Comparison of ENCODE assay signal across 25 cellular contexts in genomic region chr5:180783340-180784052, GRCh38. TPM values are rescaled to one million over a fixed set of nuclear protein-coding genes. Genes with fewer than 3 reads are reported as not detected.
"Had no signal": no experiment of that assay in that cellular context is flagged by ENCODE, and none has a peak within 500 bp of the region (broad histone marks: within the 10 kb centered on the region; RNA-seq: fewer than 3 reads in every experiment).

No MANE protein-coding gene starts in this region.

- ATAC-seq: right cardiac atrium had no signal

- H3K27me3 Mint-ChIP-seq: activated naive CD8-positive, alpha-beta T cell treated with anti-CD3 and anti-CD28 coated beads for 36 hours had no signal

- DNase-seq: activated gamma-delta T cell treated with Interleukin-2 at 50 U/mL for 16 hours; activated naive CD8-positive, alpha-beta T cell treated with anti-CD3 and anti-CD28 coated beads for 36 hours; activated T-cell treated with anti-CD3 and anti-CD28 coated beads, Interleukin-2, amount 50 U/mL, for 1 hour; amniotic stem cell; effector CD4-positive, alpha-beta T cell; foreskin melanocyte; left lung; stimulated activated CD4-positive, alpha-beta T cell treated with anti-CD3 and anti-CD28 coated beads, Interleukin-12 subunit alpha, Interleukin-12 subunit beta, amount 100 ng/mL, for 4 hours; stomach; T-helper 1 cell; T-helper 9 cell had no signal

- FAIRE-seq: bronchial epithelial cell, endometrium, urothelium cell line had no signal

- H3K27ac Mint-ChIP-seq: activated naive CD8-positive, alpha-beta T cell treated with anti-CD3 and anti-CD28 coated beads for 36 hours had no signal

- H3K79me2 ChIP-seq: parathyroid adenoma had no signal

- H3K4me1 ChIP-seq: parathyroid adenoma had no signal

- H3K4me3 Mint-ChIP-seq: activated naive CD8-positive, alpha-beta T cell treated with anti-CD3 and anti-CD28 coated beads for 36 hours; mesothelial cell of epicardium; nephron had no signal

- H3K27me3 ChIP-seq: left lung, stomach, suprapubic skin, tibial nerve had no signal

- H3K9me3 ChIP-seq: left lung, stomach, suprapubic skin, tibial nerve had no signal

- H3K36me3 Mint-ChIP-seq: activated naive CD8-positive, alpha-beta T cell treated with anti-CD3 and anti-CD28 coated beads for 36 hours; mesothelial cell of epicardium had no signal

- H3K9me3 Mint-ChIP-seq: activated naive CD8-positive, alpha-beta T cell treated with anti-CD3 and anti-CD28 coated beads for 36 hours; nephron had no signal

- H3K27ac ChIP-seq: left lung, parathyroid adenoma, suprapubic skin had no signal

- H2AFZ ChIP-seq: parathyroid adenoma had no signal

- H3K9ac ChIP-seq: parathyroid adenoma had no signal

- H3K4me3 ChIP-seq: left lung, lung, stomach, suprapubic skin, tibial nerve had no signal

RNA-seq across cellular contexts. Expression of gene OR2Y1, which starts 43.6 kb away (rescaled TPM):
- total RNA-seq: activated naive CD8-positive, alpha-beta T cell treated with anti-CD3 and anti-CD28 coated beads for 36 hours; bronchial epithelial cell; cerebellum; kidney epithelial cell; left lung; lung; mesothelial cell of epicardium; pulmonary artery endothelial cell; right cardiac atrium; skeletal muscle tissue; stomach; suprapubic skin; tibial nerve had no signal
- polyA plus RNA-seq: lung, right cardiac atrium, stomach had no signal
